ENCODE assay signal across 8 cellular contexts in the genomic region with DNA sequence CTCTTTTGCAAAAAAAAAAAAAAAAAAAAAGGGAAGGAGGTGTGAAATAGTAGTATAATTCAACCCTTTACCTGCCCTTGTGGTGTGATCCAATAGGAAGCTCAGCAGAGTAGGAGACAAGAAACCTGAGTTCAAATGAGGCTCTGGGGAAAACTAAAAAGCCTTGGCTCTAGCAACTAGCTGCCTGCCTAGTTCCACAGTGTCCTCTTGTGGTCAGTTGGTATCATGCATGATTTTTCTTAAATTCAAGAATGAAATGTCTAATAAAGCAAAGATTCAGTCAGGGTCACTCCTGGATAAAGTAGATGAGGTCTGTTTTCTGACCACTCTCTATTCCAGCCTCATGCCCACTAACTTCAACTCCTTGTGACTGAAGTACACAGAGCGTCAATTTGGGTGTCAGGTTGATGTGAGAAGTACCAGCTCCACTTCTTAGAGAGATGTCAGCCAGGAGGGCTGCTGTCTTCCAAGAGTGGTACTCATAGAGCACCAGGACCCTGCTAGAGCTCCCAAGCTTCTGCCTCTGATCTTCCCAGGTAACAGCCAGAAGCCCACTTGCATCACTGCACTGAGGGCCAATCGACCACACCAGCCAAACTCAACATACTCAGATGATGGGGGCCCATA. TPM values are rescaled to one million over a fixed set of nuclear protein-coding genes. Genes with fewer than 3 reads are reported as not detected.
DNase-seq lines count a peak whose midpoint lies in the region; ATAC-seq, FAIRE-seq and TF ChIP-seq lines count a peak whose summit lies in the region.

No MANE protein-coding gene starts in this region.

- FAIRE-seq in H54 (lab: Jason Lieb, UNC), result no peak

- DNase-seq in DMS 273 treated with DMSO at 0.1 percent for 48 hours (lab: John Stamatoyannopoulos, UW) (peak; percentile 62), H54 (ENCODE audit: insufficient read length, low spot score) (peak; percentile 60), NCI-H226 (peak; percentile 36), amniotic stem cell (lab: John Stamatoyannopoulos, UW) (peak; percentile 11), left colon (no peak)

- TF ChIP-seq POLR2A in H54 (IDR thresholded peaks at IDR 0.05; ENCODE audit: low read depth, low read length), result no peak

- intact Hi-C loops in left colon (cut with DNase I, micrococcal nuclease), result no loop called here

- ATAC-seq in left colon (peak; percentile 50), HG02973 (IDR thresholded peaks at IDR 0.05; ENCODE audit: unreplicated experiment) (no peak), GM18858 (IDR thresholded peaks at IDR 0.05; ENCODE audit: unreplicated experiment) (no peak), GM21619 (IDR thresholded peaks at IDR 0.05; ENCODE audit: unreplicated experiment) (no peak)

RNA-seq across cellular contexts. Expression of gene LSM5, which starts 10.5 kb away (rescaled TPM):
- 10 to 100 TPM; 28.8 to 33.5 TPM for total RNA-seq in left colon

RNA-seq across cellular contexts. Expression of gene AVL9, which starts 15.6 kb away (rescaled TPM):
- 10 to 100 TPM; 83.3 to 83.5 TPM for total RNA-seq in left colon

Comparison
In these comparisons a context has a peak if more than half of its experiments do, and no peak if none do; other contexts are left out.
1. DNase-seq: peak in DMS 273 treated with DMSO at 0.1 percent for 48 hours (single experiment), H54 (single experiment), NCI-H226 (single experiment) and amniotic stem cell (single experiment); none in left colon (0 of 2).